1 cellular context compared by ENCODE assay signal in genomic region chr11:65502852-65503603, GRCh38.
A peak's percentile ranks its signal among the peaks of the same experiment; 100 is the strongest.
TF ChIP-seq lines count a peak whose summit lies in the region.

No MANE protein-coding gene starts in this region.

TF ChIP-seq in K562, 482 proteins besides CTCF, POLR2A, EP300 and RAD21 (continued from another document and continues in another):
- TF ChIP-seq PATZ1 (CRISPR knock-in tag; IDR thresholded peaks at IDR 0.05; ENCODE audit: borderline replicate concordance) (no peak), DIDO1 (tag; IDR thresholded peaks at IDR 0.05; ENCODE audit: low read depth) (no peak), GABPB1 (CRISPR knock-in tag; IDR thresholded peaks at IDR 0.05) (peak; percentile 51; the same call in 1 of the 2 replicates), HMG20A (CRISPR knock-in tag; conservative IDR thresholded peaks at IDR 0.05) (peak; percentile 18; the same call in 1 of the 2 replicates), HDAC3 (IDR thresholded peaks at IDR 0.05; ENCODE audit: borderline replicate concordance, partially characterized antibody) (peak; percentile 70), BMI1 (IDR thresholded peaks at IDR 0.05; ENCODE audit: low read length) (no peak), PRDM10 (IDR thresholded peaks at IDR 0.05; ENCODE audit: partially characterized antibody) (no peak), ATF3 (IDR thresholded peaks at IDR 0.05) (no peak; the same call in 1 of the 2 replicates), ATF3 (CRISPR knock-in tag; conservative IDR thresholded peaks at IDR 0.05) (no peak; the same call in 1 of the 2 replicates), U2AF1 (optimal IDR thresholded peaks at IDR 0.05; ENCODE audit: low read depth, low read length) (peak; percentile 32), ATF6 (CRISPR knock-in tag; IDR thresholded peaks at IDR 0.05) (no peak), ZNF121 (CRISPR knock-in tag; conservative IDR thresholded peaks at IDR 0.05) (no peak), NFRKB (IDR thresholded peaks at IDR 0.05; ENCODE audit: low read depth) (no peak), ZNF586 (CRISPR knock-in tag; conservative IDR thresholded peaks at IDR 0.05) (peak; percentile 87), THRAP3 (IDR thresholded peaks at IDR 0.05; ENCODE audit: borderline replicate concordance) (peak; percentile 100), MITF (IDR thresholded peaks at IDR 0.05) (no peak), IFI16 (CRISPR knock-in tag; IDR thresholded peaks at IDR 0.05) (no peak), PRMT5 (CRISPR knock-in tag; IDR thresholded peaks at IDR 0.05) (no peak), SRSF9 (IDR thresholded peaks at IDR 0.05; ENCODE audit: borderline replicate concordance, low read depth, low read length) (no peak), RFX7 (CRISPR knock-in tag; IDR thresholded peaks at IDR 0.05) (peak; percentile 94), ZNF41 (CRISPR knock-in tag; conservative IDR thresholded peaks at IDR 0.05) (peak; percentile 81), USF1 (CRISPR knock-in tag; IDR thresholded peaks at IDR 0.05) (no peak), TEAD4 (IDR thresholded peaks at IDR 0.05; ENCODE audit: low read length) (no peak; the same call in none of the 2 replicates), TEAD4 (CRISPR knock-in tag; IDR thresholded peaks at IDR 0.05; ENCODE audit: borderline replicate concordance) (no peak), MCM3 (IDR thresholded peaks at IDR 0.05) (no peak), ZBTB7A (IDR thresholded peaks at IDR 0.05; ENCODE audit: borderline replicate concordance, control insufficient read depth, low read depth, low read length) (no peak), MYNN (IDR thresholded peaks at IDR 0.05) (no peak), MYNN (CRISPR knock-in tag; IDR thresholded peaks at IDR 0.05) (no peak), ZNF75A (CRISPR knock-in tag; IDR thresholded peaks at IDR 0.05) (peak; percentile 54), PHB (CRISPR knock-in tag; IDR thresholded peaks at IDR 0.05) (peak; percentile 55; the same call in 1 of the 2 replicates), MGA (IDR thresholded peaks at IDR 0.05) (no peak), THRB (CRISPR knock-in tag; conservative IDR thresholded peaks at IDR 0.05) (peak; percentile 99), RBBP5 (IDR thresholded peaks at IDR 0.05; ENCODE audit: borderline replicate concordance, insufficient read depth, low read length, poor library complexity, severe bottlenecking) (no peak), BCL6 (CRISPR knock-in tag; IDR thresholded peaks at IDR 0.05) (peak; percentile 40; the same call in 1 of the 2 replicates), FOS (IDR thresholded peaks at IDR 0.05; ENCODE audit: extremely low read depth, insufficient read length) (no peak), HSF4 (CRISPR knock-in tag; IDR thresholded peaks at IDR 0.05; ENCODE audit: borderline replicate concordance) (no peak)
